10 cellular contexts compared by ENCODE assay signal in the genomic region with DNA sequence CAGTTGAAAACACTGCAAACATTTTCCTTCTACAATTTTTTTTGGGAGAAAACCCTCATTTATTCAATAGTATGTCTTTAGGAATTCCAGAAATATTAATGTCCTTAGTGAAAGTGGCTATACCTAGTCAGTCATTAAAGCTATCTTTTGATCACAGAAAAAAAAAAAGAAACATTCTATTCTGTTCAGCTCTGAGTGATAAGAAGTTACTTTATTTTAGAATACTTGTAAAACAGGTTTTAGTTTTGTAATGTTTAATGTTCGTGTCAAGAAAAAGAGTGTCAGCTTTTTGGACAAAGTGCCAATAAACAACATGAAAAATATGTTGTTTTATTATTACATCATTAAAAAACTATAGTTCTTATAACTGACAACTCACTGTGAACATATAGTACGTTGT.
"Had no signal": no experiment of that assay in that cellular context is flagged by ENCODE, and none has a peak within 500 bp of the region (broad histone marks: within the 10 kb centered on the region; RNA-seq: fewer than 3 reads in every experiment).

No MANE protein-coding gene starts in this region.

- ATAC-seq: HCT116, K562 had no signal

- H3K27ac ChIP-seq: GM23248 had no signal

- H3K4me3 ChIP-seq: GM23248, HAP-1, K562 had no signal

- H3K9me3 ChIP-seq: HAP-1 had no signal

- DNase-seq: GM23248, GOT3, H7, HFFc6, IMR-90, KG1 had no signal

- H3K36me3 ChIP-seq: HAP-1 had no signal

- H3K9ac ChIP-seq: GM23248 had no signal

- FAIRE-seq: HTR-8/SVneo, K562 had no signal
